Comparison of ENCODE assay signal across 8 cellular contexts in the genomic region with DNA sequence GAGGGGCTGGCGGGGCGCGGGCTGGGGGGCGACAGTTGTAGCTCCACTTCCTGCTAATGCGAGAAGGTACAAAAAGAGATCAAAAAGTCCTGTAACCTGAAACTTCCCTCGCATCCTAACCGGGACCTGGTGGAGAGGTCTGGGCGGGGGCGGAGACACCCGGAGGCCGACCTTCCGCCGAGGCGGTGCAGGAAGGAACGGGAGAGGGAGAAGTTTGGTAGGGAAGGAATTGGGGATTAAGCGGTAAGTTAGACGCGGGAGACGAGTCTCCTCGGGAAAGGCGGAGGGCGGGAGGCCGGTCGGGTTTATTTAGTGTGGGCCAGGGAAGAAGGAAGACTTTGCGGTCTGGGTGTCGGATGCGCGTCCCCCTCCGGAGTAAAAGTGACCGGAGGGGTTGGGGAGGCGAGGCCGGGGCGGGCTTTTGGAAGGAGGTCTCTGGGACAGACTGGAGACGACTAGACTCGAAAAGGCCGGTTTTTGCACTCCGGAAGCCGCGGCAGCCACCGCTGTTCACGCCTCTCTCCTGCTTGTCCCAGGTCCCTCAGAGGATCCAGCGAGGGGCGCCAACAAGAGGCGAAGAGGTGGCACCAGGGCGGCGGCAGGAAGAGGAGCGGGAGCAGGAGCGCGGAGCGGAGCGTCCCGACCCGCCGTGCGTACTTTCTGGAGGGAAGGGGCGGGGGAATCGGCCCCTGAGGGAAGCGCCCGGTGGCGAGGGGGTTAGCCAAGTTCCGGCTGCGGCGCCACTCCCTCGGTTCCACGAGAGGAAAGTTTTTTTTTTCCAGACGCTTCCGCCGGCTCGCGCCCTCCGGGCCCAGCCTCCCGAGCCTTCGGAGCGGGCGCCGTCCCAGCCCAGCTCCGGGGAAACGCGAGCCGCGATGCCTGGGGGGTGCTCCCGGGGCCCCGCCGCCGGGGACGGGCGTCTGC. TPM values are rescaled to one million over a fixed set of nuclear protein-coding genes. Genes with fewer than 3 reads are reported as not detected.
DNase-seq lines count a peak whose midpoint lies in the region; ATAC-seq, FAIRE-seq and TF ChIP-seq lines count a peak whose summit lies in the region.

No MANE protein-coding gene starts in this region.

- FAIRE-seq in HepG2 (lab: Jason Lieb, UNC), result no peak

- H3K4me3 Mint-ChIP-seq in activated naive CD4-positive, alpha-beta T cell treated with anti-CD3 and anti-CD28 coated beads for 36 hours, result peak overlapping the region; percentile 69
- peak overlapping the region; percentile 84 for H3K4me3 Mint-ChIP-seq in dendritic cell treated with granulocyte-macrophage colony-stimulating factor and Interleukin-4, amounts not matched to agents 40 ng/mL and 50 ng/mL, for 4 days

- ATAC-seq in HG03103 (IDR thresholded peaks at IDR 0.05; ENCODE audit: low read depth, unreplicated experiment) (peak; percentile 12), RWPE2 (ENCODE audit: low read depth) (peak; percentile 48), HepG2 (peak; percentile 81)

- peaks cover 44% of the 10 kb centered on the region for H3K4me1 ChIP-seq in RWPE2 (ENCODE audit: insufficient read depth, poor library complexity, severe bottlenecking)
- H3K4me1 ChIP-seq in HepG2 (ENCODE audit: insufficient read depth, low read length), result peaks cover 5% of the 10 kb centered on the region; the same call in 1 of the 2 replicates
- peaks cover 18% of the 10 kb centered on the region for H3K4me1 ChIP-seq in stomach smooth muscle (ENCODE audit: control insufficient read depth, insufficient read depth, low read length)

- TF ChIP-seq POLR2A in HepG2 (IDR thresholded peaks at IDR 0.05; ENCODE audit: insufficient read depth in 1 of 2, low read depth in 2 of 2, low read length in 2 of 2), result no peak

- 18% methylated on average over 42 of the region's 87 CpGs for WGBS in HepG2 (ENCODE audit: low lambda C conversion rate)

- no peak overlapping the region for H3K27ac Mint-ChIP-seq in activated naive CD4-positive, alpha-beta T cell treated with anti-CD3 and anti-CD28 coated beads for 36 hours
- H3K27ac Mint-ChIP-seq in dendritic cell treated with granulocyte-macrophage colony-stimulating factor and Interleukin-4, amounts not matched to agents 40 ng/mL and 50 ng/mL, for 4 days, result peak overlapping the region; percentile 60

- H3K36me3 ChIP-seq in RWPE2 (ENCODE audit: low read depth) (peaks cover 50% of the 10 kb centered on the region), HepG2 (replicated peaks in 1 of 2; ENCODE audit: control insufficient read depth in 1 of 2, insufficient read depth in 2 of 2, low read length in 2 of 2) (no peaks in the 10 kb centered on the region), stomach smooth muscle (ENCODE audit: control insufficient read depth in 2 of 2, insufficient read depth in 2 of 2, low read length in 2 of 2) (no peaks in the 10 kb centered on the region)

- H3K27me3 ChIP-seq in RWPE2 (ENCODE audit: insufficient read depth, poor library complexity, severe bottlenecking) (no peaks in the 10 kb centered on the region), HepG2 (ENCODE audit: control insufficient read depth in 1 of 2, insufficient read depth in 2 of 2, low read length in 2 of 2) (peaks cover 0 to 22% of the 10 kb centered on the region in 2 experiments; a peak in 2 of 5 replicates), stomach smooth muscle (ENCODE audit: control insufficient read depth in 1 of 2, insufficient read depth in 2 of 2, low read length in 2 of 2) (peaks cover 22 to 39% of the 10 kb centered on the region in 2 donors)

- TF ChIP-seq EP300 in HepG2 (IDR thresholded peaks at IDR 0.05; ENCODE audit: low read depth in 2 of 2, low read length in 2 of 2) (no peak), HepG2 (CRISPR knock-in tag; IDR thresholded peaks at IDR 0.05; ENCODE audit: borderline replicate concordance) (no peak)

- peak overlapping the region; percentile 93 for H3K4me3 ChIP-seq in RWPE2 (ENCODE audit: severe bottlenecking)
- H3K4me3 ChIP-seq in HepG2 (replicated peaks in 1 of 3; ENCODE audit: insufficient read depth in 1 of 3, low read depth in 2 of 3, low read length in 3 of 3), result peak overlapping the region; percentile 51 to 73 (median 63)
- H3K4me3 ChIP-seq in stomach smooth muscle (ENCODE audit: low read length in 2 of 2), result peak overlapping the region; percentile 77 to 79

- DNase-seq in activated naive CD4-positive, alpha-beta T cell treated with anti-CD3 and anti-CD28 coated beads for 36 hours, result peak; percentile 29
- no peak for DNase-seq in activated naive CD4-positive, alpha-beta T cell (lab: John Stamatoyannopoulos, UW)
- DNase-seq in RWPE2 (ENCODE audit: low spot score), result peak; percentile 68
- no peak for DNase-seq in HepG2 (ENCODE audit: low spot score)
- DNase-seq in pons (ENCODE audit: low spot score), result no peak

- intact Hi-C loops in activated naive CD4-positive, alpha-beta T cell treated with anti-CD3 and anti-CD28 coated beads for 36 hours (cut with micrococcal nuclease), result loop anchor here (5.0 kb wide), 2 partner anchors 92 to 703 kb away; partner anchors contain the start of genes DOP1A and UBE3D
- intact Hi-C loops in dendritic cell treated with granulocyte-macrophage colony-stimulating factor and Interleukin-4, amounts not matched to agents 40 ng/mL and 50 ng/mL, for 4 days (cut with micrococcal nuclease), result no loop called here
- intact Hi-C loops in HepG2 (cut with micrococcal nuclease; ENCODE audit: unreplicated experiment), result loop anchor here (5.0 kb wide), 1 partner anchor 112 kb away; no protein-coding TSS in a partner anchor

- H3K36me3 Mint-ChIP-seq in activated naive CD4-positive, alpha-beta T cell treated with anti-CD3 and anti-CD28 coated beads for 36 hours (ENCODE audit: low read depth), result no peaks in the 10 kb centered on the region
- H3K36me3 Mint-ChIP-seq in dendritic cell treated with granulocyte-macrophage colony-stimulating factor and Interleukin-4, amounts not matched to agents 40 ng/mL and 50 ng/mL, for 4 days (ENCODE audit: low read depth), result peaks cover 9% of the 10 kb centered on the region

- H3K27ac ChIP-seq in RWPE2 (ENCODE audit: poor library complexity, severe bottlenecking), result peak overlapping the region; percentile 93
- H3K27ac ChIP-seq in HepG2 (ENCODE audit: extremely low read length, insufficient read depth, low read length), result no peak overlapping the region
- H3K27ac ChIP-seq in stomach smooth muscle (ENCODE audit: low read length), result peak overlapping the region; percentile 42

- peaks cover 53% of the 10 kb centered on the region for H3K27me3 Mint-ChIP-seq in activated naive CD4-positive, alpha-beta T cell treated with anti-CD3 and anti-CD28 coated beads for 36 hours (ENCODE audit: low read depth)
- peaks cover 67% of the 10 kb centered on the region for H3K27me3 Mint-ChIP-seq in dendritic cell treated with granulocyte-macrophage colony-stimulating factor and Interleukin-4, amounts not matched to agents 40 ng/mL and 50 ng/mL, for 4 days

- TF ChIP-seq CTCF in RWPE2 (IDR thresholded peaks at IDR 0.05; ENCODE audit: poor library complexity, severe bottlenecking) (no peak), HepG2 (CRISPR knock-in tag; IDR thresholded peaks at IDR 0.05) (no peak)

- H3K4me1 Mint-ChIP-seq in activated naive CD4-positive, alpha-beta T cell treated with anti-CD3 and anti-CD28 coated beads for 36 hours (ENCODE audit: low read depth), result peaks cover 19% of the 10 kb centered on the region
- H3K4me1 Mint-ChIP-seq in dendritic cell treated with granulocyte-macrophage colony-stimulating factor and Interleukin-4, amounts not matched to agents 40 ng/mL and 50 ng/mL, for 4 days (ENCODE audit: low read depth), result peaks cover 28% of the 10 kb centered on the region

- peak overlapping the region; percentile 92 for H3K4me2 ChIP-seq in HepG2 (ENCODE audit: low read depth, low read length)

- no peaks in the 10 kb centered on the region for H3K9me3 Mint-ChIP-seq in activated naive CD4-positive, alpha-beta T cell treated with anti-CD3 and anti-CD28 coated beads for 36 hours
- H3K9me3 Mint-ChIP-seq in dendritic cell treated with granulocyte-macrophage colony-stimulating factor and Interleukin-4, amounts not matched to agents 40 ng/mL and 50 ng/mL, for 4 days, result no peaks in the 10 kb centered on the region

- H3K9me3 ChIP-seq in RWPE2 (ENCODE audit: severe bottlenecking) (no peaks in the 10 kb centered on the region), HepG2 (ENCODE audit: low read length) (no peaks in the 10 kb centered on the region), stomach smooth muscle (ENCODE audit: control insufficient read depth in 2 of 2, low read length in 2 of 2) (no peaks in the 10 kb centered on the region)

- POLR2A ChIA-PET in HepG2 (lab: Yijun Ruan, JAX), result no interaction called here

- peak overlapping the region; percentile 42 for H2AFZ ChIP-seq in HepG2 (ENCODE audit: low read length)

- CTCF ChIA-PET in activated naive CD4-positive, alpha-beta T cell treated with anti-CD3 and anti-CD28 coated beads for 36 hours (lab: Charles Lee), result no interaction called here
- CTCF ChIA-PET in HepG2 (lab: Yijun Ruan, JAX; ENCODE audit: low intra/inter-chr PET ratio, low total read pairs), result no interaction called here

- in situ Hi-C loops in HepG2 (cut with HindIII; ENCODE audit: extremely low pct_ligation_motif_present, low pct_unique_long_range_greater_than_20kb), result loop anchor here (10.0 kb wide), 1 partner anchor 690 kb away; no protein-coding TSS in a partner anchor

- BruUV-seq in HepG2 (replicated peaks; lab: Mats Ljungman, UMichigan), result no TSS peak

- no peaks in the 10 kb centered on the region for H4K20me1 ChIP-seq in HepG2 (ENCODE audit: insufficient read depth, low read length)

- TF ChIP-seq RAD21 in HepG2 (CRISPR knock-in tag; IDR thresholded peaks at IDR 0.05), result no peak

- no peaks in the 10 kb centered on the region for H3K79me2 ChIP-seq in HepG2 (ENCODE audit: insufficient read depth, low read length)

- H3K9ac ChIP-seq in HepG2 (ENCODE audit: insufficient read depth, low read depth, low read length), result no peak overlapping the region
- H3K9ac ChIP-seq in stomach smooth muscle (ENCODE audit: low read length in 2 of 2), result peak overlapping the region; percentile 30 to 31

RNA-seq across cellular contexts. Expression of gene TPBG, which starts 0.7 kb away (rescaled TPM):
- under 1 TPM in 1 of 2 experiments, not detected in 1; 0.07 TPM for total RNA-seq in activated naive CD4-positive, alpha-beta T cell treated with anti-CD3 and anti-CD28 coated beads for 36 hours
- 0.39 and 0.75 TPM in 2 replicates for total RNA-seq in HepG2 (2016; rRNA removed; fragmentation: Illumina TruSeq; extraction: Trizol)
- 0.09 TPM in 1 of 2 replicates, not detected in the other for total RNA-seq in HepG2 (2016; cell fraction: cytosol; rRNA removed; fragmentation: Illumina TruSeq; extraction: Trizol; ENCODE audit: low read depth)
- 0.31 and 0.84 TPM in 2 replicates for total RNA-seq in HepG2 (2016; cell fraction: insoluble cytoplasmic fraction; rRNA removed; fragmentation: Illumina TruSeq; extraction: Trizol)
- total RNA-seq in HepG2 (2016; cell fraction: membrane; rRNA removed; fragmentation: Illumina TruSeq; extraction: Trizol), result 0.12 and 0.14 TPM in 2 replicates
- 0.81 and 0.94 TPM in 2 replicates for total RNA-seq in HepG2 (2016; cell fraction: nucleus; rRNA removed; fragmentation: Illumina TruSeq; extraction: Trizol)
- 0.73 and 0.82 TPM in 2 replicates for polyA plus RNA-seq in HepG2 (2011; rRNA removed)
- polyA plus RNA-seq in HepG2 (2011; cell fraction: cytosol; rRNA removed), result 0.28 and 0.35 TPM in 2 replicates
- polyA plus RNA-seq in HepG2 (2011; cell fraction: nucleus; rRNA removed), result 1.4 and 1.6 TPM in 2 replicates
- polyA plus RNA-seq in HepG2 (2012), result 0.11 and 0.41 TPM in 2 replicates
- polyA plus RNA-seq in HepG2 (2016; cell fraction: cytosol; fragmentation: Illumina TruSeq; extraction: Trizol; ENCODE audit: low read depth), result 0.05 and 0.07 TPM in 2 replicates
- polyA plus RNA-seq in HepG2 (2016; cell fraction: insoluble cytoplasmic fraction; fragmentation: Illumina TruSeq; extraction: Trizol; ENCODE audit: low read depth), result 0.32 and 0.43 TPM in 2 replicates
- polyA plus RNA-seq in HepG2 (2016; cell fraction: membrane; fragmentation: Illumina TruSeq; extraction: Trizol; ENCODE audit: low read depth), result 0.07 and 0.10 TPM in 2 replicates
- 1.6 TPM in 2 replicates for polyA plus RNA-seq in HepG2 (2016; cell fraction: nucleus; fragmentation: Illumina TruSeq; extraction: Trizol; ENCODE audit: insufficient read depth, low read depth)
- 0.56 and 13.9 TPM in 2 replicates for polyA minus RNA-seq in HepG2 (2011; rRNA and poly(A)+ RNA removed; ENCODE audit: low replicate concordance)
- polyA minus RNA-seq in HepG2 (2011; cell fraction: cytosol; rRNA and poly(A)+ RNA removed), result 0.89 and 1.2 TPM in 2 replicates
- polyA minus RNA-seq in HepG2 (2011; cell fraction: nucleus; rRNA and poly(A)+ RNA removed), result 0.75 and 0.77 TPM in 2 replicates

Comparison
In these comparisons a context has a peak if more than half of its experiments do, and no peak if none do; other contexts are left out.
1. DNase-seq: peak in activated naive CD4-positive, alpha-beta T cell treated with anti-CD3 and anti-CD28 coated beads for 36 hours (single experiment) and RWPE2 (single experiment); none in activated naive CD4-positive, alpha-beta T cell (0 of 4), HepG2 (single experiment) and pons (single experiment).
2. ATAC-seq: peak in every context shown above with its lines; median percentile 81 in HepG2; 48 in RWPE2; 12 in HG03103.
3. Peak in every context shown above with its lines, with median percentiles within 50 percentile points of each other: H3K4me3 ChIP-seq.